In the genomic region with DNA sequence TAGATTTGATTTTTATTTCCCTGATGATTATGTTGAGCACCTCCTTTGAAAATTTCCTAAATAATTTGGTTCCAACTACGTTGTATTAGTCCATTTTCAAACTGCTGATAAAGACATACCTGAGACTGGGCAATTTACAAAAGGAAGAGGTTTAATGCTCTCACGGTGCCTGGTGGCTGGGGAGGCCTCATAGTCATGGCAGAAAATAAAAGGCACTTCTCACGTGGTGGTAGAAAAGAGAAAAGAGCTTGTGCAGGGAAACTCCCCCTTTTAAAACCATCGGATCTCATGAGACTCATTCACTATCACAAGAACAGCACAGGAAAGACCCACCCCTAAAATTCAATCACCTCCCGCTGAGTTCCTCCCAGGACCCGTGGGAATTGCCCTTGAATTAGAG, we compare ENCODE assay signal across 28 cellular contexts.
"Had no signal": no experiment of that assay in that cellular context is flagged by ENCODE, and none has a peak within 500 bp of the region (broad histone marks: within the 10 kb centered on the region; RNA-seq: fewer than 3 reads in every experiment).

No MANE protein-coding gene starts in this region.

- H3K9me3 Mint-ChIP-seq: type B pancreatic cell had no signal

- H3K27ac Mint-ChIP-seq: activated CD4-positive, alpha-beta T cell treated with anti-CD3 and anti-CD28 coated beads for 36 hours; activated naive CD4-positive, alpha-beta T cell treated with anti-CD3 and anti-CD28 coated beads, Interleukin-2, amount 10 ng/mL, durations not matched to agents 7 days and 5 days; activated naive CD8-positive, alpha-beta T cell treated with anti-CD3 and anti-CD28 coated beads, Interleukin-2, amount 10 ng/mL, durations not matched to agents 7 days and 5 days; activated T-helper 1 cell treated with anti-CD3 and anti-CD28 coated beads, Interleukin-12 subunit alpha, Interleukin-12 subunit beta, Interleukin-2, Interleukin-4 antibody, amounts not matched to agents 30 ng/mL and 10 ng/mL and 1 ng/mL, durations not matched to agents 14 hours and 24 hours and 36 hours; naive thymus-derived CD8-positive, alpha-beta T cell; neural progenitor cell; stimulated activated effector memory CD8-positive, alpha-beta T cell treated with anti-CD3 and anti-CD28 coated beads, Interleukin-12 subunit alpha, Interleukin-12 subunit beta, amount 100 ng/mL, for 72 hours; stimulated activated naive CD8-positive, alpha-beta T cell treated with anti-CD3 and anti-CD28 coated beads, Interleukin-15, Interleukin-2, amounts not matched to agents 100 ng/mL and 50 ng/mL, for 24 hours; type B pancreatic cell had no signal

- H3K36me3 Mint-ChIP-seq: activated naive CD4-positive, alpha-beta T cell treated with anti-CD3 and anti-CD28 coated beads, Interleukin-2, amount 10 ng/mL, durations not matched to agents 7 days and 5 days; activated naive CD8-positive, alpha-beta T cell treated with anti-CD3 and anti-CD28 coated beads, Interleukin-2, amount 10 ng/mL, durations not matched to agents 7 days and 5 days; naive thymus-derived CD8-positive, alpha-beta T cell; neural progenitor cell; stimulated activated effector memory CD8-positive, alpha-beta T cell treated with anti-CD3 and anti-CD28 coated beads, Interleukin-12 subunit alpha, Interleukin-12 subunit beta, amount 100 ng/mL, for 72 hours; type B pancreatic cell had no signal

- H3K4me3 Mint-ChIP-seq: activated CD4-positive, alpha-beta T cell treated with anti-CD3 and anti-CD28 coated beads for 36 hours; activated naive CD4-positive, alpha-beta T cell treated with anti-CD3 and anti-CD28 coated beads, Interleukin-2, amount 10 ng/mL, durations not matched to agents 7 days and 5 days; activated naive CD8-positive, alpha-beta T cell treated with anti-CD3 and anti-CD28 coated beads, Interleukin-2, amount 10 ng/mL, durations not matched to agents 7 days and 5 days; activated T-helper 1 cell treated with anti-CD3 and anti-CD28 coated beads, Interleukin-12 subunit alpha, Interleukin-12 subunit beta, Interleukin-2, Interleukin-4 antibody, amounts not matched to agents 30 ng/mL and 10 ng/mL and 1 ng/mL, durations not matched to agents 14 hours and 24 hours and 36 hours; naive thymus-derived CD8-positive, alpha-beta T cell; neural progenitor cell; stimulated activated effector memory CD8-positive, alpha-beta T cell treated with anti-CD3 and anti-CD28 coated beads, Interleukin-12 subunit alpha, Interleukin-12 subunit beta, amount 100 ng/mL, for 72 hours; stimulated activated naive CD8-positive, alpha-beta T cell treated with anti-CD3 and anti-CD28 coated beads, Interleukin-15, Interleukin-2, amounts not matched to agents 100 ng/mL and 50 ng/mL, for 24 hours; type B pancreatic cell had no signal

- DNase-seq: activated CD4-positive, alpha-beta T cell treated with anti-CD3 and anti-CD28 coated beads for 36 hours; activated CD4-positive, alpha-beta T cell treated with anti-CD3 and anti-CD28 coated beads, Interleukin-2, amount 50 U/mL, for 4 hours; activated CD4-positive, CD25-positive, alpha-beta regulatory T cell; activated CD8-positive, alpha-beta memory T cell treated with anti-CD3 and anti-CD28 coated beads for 24 hours; activated effector memory CD4-positive, alpha-beta T cell treated with anti-CD3 and anti-CD28 coated beads, Interleukin-2, amount 50 U/mL, for 16 hours; activated naive CD4-positive, alpha-beta T cell treated with anti-CD3 and anti-CD28 coated beads, Interleukin-2, amount 10 ng/mL, durations not matched to agents 7 days and 5 days; activated naive CD8-positive, alpha-beta T cell treated with anti-CD3 and anti-CD28 coated beads, Interleukin-2, amount 10 ng/mL, durations not matched to agents 7 days and 5 days; activated T-cell treated with anti-CD3 and anti-CD28 coated beads, Interleukin-2, amount 50 U/mL, for 1 hour; brain microvascular endothelial cell; dorsolateral prefrontal cortex; effector memory CD4-positive, alpha-beta T cell; erythroblast; gastrocnemius medialis; glutamatergic neuron; left lung; lower lobe of right lung; naive thymus-derived CD8-positive, alpha-beta T cell; occipital lobe; psoas muscle; sigmoid colon; small intestine; stimulated activated CD4-positive, alpha-beta T cell treated with anti-CD3 and anti-CD28 coated beads, Interleukin-4, amount 100 ng/mL, for 24 hours; substantia nigra had no signal

- H3K4me1 Mint-ChIP-seq: activated CD4-positive, alpha-beta T cell treated with anti-CD3 and anti-CD28 coated beads for 36 hours; activated naive CD4-positive, alpha-beta T cell treated with anti-CD3 and anti-CD28 coated beads, Interleukin-2, amount 10 ng/mL, durations not matched to agents 7 days and 5 days; activated naive CD8-positive, alpha-beta T cell treated with anti-CD3 and anti-CD28 coated beads, Interleukin-2, amount 10 ng/mL, durations not matched to agents 7 days and 5 days; naive thymus-derived CD8-positive, alpha-beta T cell; neural progenitor cell; stimulated activated effector memory CD8-positive, alpha-beta T cell treated with anti-CD3 and anti-CD28 coated beads, Interleukin-12 subunit alpha, Interleukin-12 subunit beta, amount 100 ng/mL, for 72 hours had no signal

- H3K27me3 Mint-ChIP-seq: activated CD4-positive, alpha-beta T cell treated with anti-CD3 and anti-CD28 coated beads for 36 hours; activated naive CD4-positive, alpha-beta T cell treated with anti-CD3 and anti-CD28 coated beads, Interleukin-2, amount 10 ng/mL, durations not matched to agents 7 days and 5 days; activated naive CD8-positive, alpha-beta T cell treated with anti-CD3 and anti-CD28 coated beads, Interleukin-2, amount 10 ng/mL, durations not matched to agents 7 days and 5 days; naive thymus-derived CD8-positive, alpha-beta T cell; stimulated activated naive CD8-positive, alpha-beta T cell treated with anti-CD3 and anti-CD28 coated beads, Interleukin-15, Interleukin-2, amounts not matched to agents 100 ng/mL and 50 ng/mL, for 24 hours; type B pancreatic cell had no signal
